In the genomic region with DNA sequence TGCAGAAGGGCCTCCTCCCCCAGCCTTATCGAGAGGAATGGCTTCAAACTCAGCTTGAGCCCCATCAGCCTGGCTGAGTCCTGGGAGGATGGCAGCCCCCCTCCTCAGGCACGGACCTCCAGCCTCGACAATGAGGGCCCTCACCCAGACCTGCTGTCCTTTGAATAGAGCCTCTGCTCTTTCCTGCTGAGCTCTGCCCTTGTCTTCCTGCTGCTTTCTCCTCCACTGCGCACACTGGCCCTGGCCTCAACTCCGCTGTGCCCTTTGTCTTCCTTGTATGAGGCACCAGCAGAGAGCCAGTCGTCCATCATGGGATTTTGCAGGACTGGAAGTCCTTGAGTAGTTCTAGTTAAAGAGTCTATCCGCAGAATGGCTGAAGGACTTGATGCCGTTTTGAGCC, we compare ENCODE assay signal across 26 cellular contexts. TPM values are rescaled to one million over a fixed set of nuclear protein-coding genes. Genes with fewer than 3 reads are reported as not detected.
DNase-seq lines count a peak whose midpoint lies in the region; ATAC-seq, FAIRE-seq and TF ChIP-seq lines count a peak whose summit lies in the region.
"Had no signal": no experiment of that assay in that cellular context is flagged by ENCODE, and none has a peak within 500 bp of the region (broad histone marks: within the 10 kb centered on the region; RNA-seq: fewer than 3 reads in every experiment).

No MANE protein-coding gene starts in this region.

- 81% methylated on average over 7 of the region's 8 CpGs for WGBS in K562 (ENCODE audit: insufficient coverage, low coverage, missing lambda C conversion rate)

- peaks cover 22% of the 10 kb centered on the region for H3K4me1 Mint-ChIP-seq in Calu3 (ENCODE audit: low read depth, unreplicated experiment)
- H3K4me1 Mint-ChIP-seq: CD4-positive, CD25-positive, alpha-beta regulatory T cell had no signal

- H3K9me3 ChIP-seq in K562 (replicated peaks; ENCODE audit: control insufficient read depth, insufficient read depth, low read depth, low read length), result no peaks in the 10 kb centered on the region
- no peaks in the 10 kb centered on the region for H3K9me3 ChIP-seq in right atrium auricular region
- H3K9me3 ChIP-seq: BLaER1, SJCRH30 had no signal

- no peaks in the 10 kb centered on the region for H4K20me1 ChIP-seq in K562 (replicated peaks; ENCODE audit: control insufficient read depth, insufficient read depth, low read length)
- H4K20me1 ChIP-seq: BLaER1 had no signal

- H3K27ac ChIP-seq in K562 (ENCODE audit: extremely low read depth, low read depth, low read length) (no peak overlapping the region; the same call in 1 of the 3 replicates), right atrium auricular region (no peak overlapping the region)
- H3K27ac ChIP-seq: BLaER1, SJCRH30 had no signal

- no peak for TF ChIP-seq RAD21 in K562 (CRISPR knock-in tag; conservative IDR thresholded peaks at IDR 0.05 in 1 of 2, IDR thresholded peaks at IDR 0.05 in 1 of 2)

- in situ Hi-C loops in K562 (cut with MboI), result no loop called here

- DNase-seq in Calu3, result no peak
- DNase-seq in K562 (ENCODE audit: extremely low read depth in 1 of 4, low spot score in 3 of 4), result no peak
- DNase-seq in islet precursor cell, result peak; percentile 16
- peak; percentile 50 for DNase-seq in retina
- no peak for DNase-seq in NCI-H2196 (lab: John Stamatoyannopoulos, UW; ENCODE audit: unreplicated experiment)
- no peak for DNase-seq in 8988T
- DNase-seq in right atrium auricular region (ENCODE audit: low spot score), result no peak
- DNase-seq: CD4-positive, CD25-positive, alpha-beta regulatory T cell; Karpas-422; NCI-H1092 treated with DMSO at 0.1 percent for 48 hours; NCI-H1436; NCI-H187; NCI-H2107; NCI-H446 treated with DMSO at 0.1 percent for 48 hours; NCI-H526; NCI-H82; NK-92 treated with Interleukin-12 subunit alpha and Interleukin-12 subunit beta, amount 100 ng/mL, for 24 hours; PC-3; SJCRH30 had no signal

- H3K9ac ChIP-seq in K562 (ENCODE audit: insufficient read depth in 1 of 2, low read depth in 2 of 2, low read length in 2 of 2), result peak overlapping the region in 1 of 2 experiments; percentile 8; a peak in 1 of 4 replicates
- H3K9ac ChIP-seq: BLaER1 had no signal

- peaks cover 66 to 84% of the 10 kb centered on the region in 2 experiments; a peak in 4 of 5 replicates for H3K4me1 ChIP-seq in K562 (replicated peaks in 1 of 2; ENCODE audit: control insufficient read depth in 2 of 2, insufficient read depth in 2 of 2, low read length in 2 of 2)
- H3K4me1 ChIP-seq in right atrium auricular region, result no peaks in the 10 kb centered on the region

- H3K36me3 Mint-ChIP-seq in Calu3 (ENCODE audit: insufficient read depth, unreplicated experiment), result peaks cover 12% of the 10 kb centered on the region
- H3K36me3 Mint-ChIP-seq: CD4-positive, CD25-positive, alpha-beta regulatory T cell had no signal

- TF ChIP-seq EP300 in K562 (IDR thresholded peaks at IDR 0.05; ENCODE audit: low read length), result no peak

- FAIRE-seq in K562 (lab: Jason Lieb, UNC), result no peak
- FAIRE-seq: D721Med, GM19239, H1 had no signal

- intact Hi-C loops in Calu3 (cut with micrococcal nuclease; ENCODE audit: unreplicated experiment) (no loop called here), K562 (cut with micrococcal nuclease) (no loop called here)

- no peaks in the 10 kb centered on the region for H3K9me3 Mint-ChIP-seq in Calu3 (ENCODE audit: low read depth, unreplicated experiment)
- H3K9me3 Mint-ChIP-seq: CD4-positive, CD25-positive, alpha-beta regulatory T cell had no signal

- no peak overlapping the region for H3K4me3 ChIP-seq in K562
- H3K4me3 ChIP-seq in right atrium auricular region, result no peak overlapping the region
- H3K4me3 ChIP-seq: BLaER1, SJCRH30 had no signal

- no peaks in the 10 kb centered on the region for H3K27me3 Mint-ChIP-seq in Calu3 (ENCODE audit: unreplicated experiment)
- H3K27me3 Mint-ChIP-seq: CD4-positive, CD25-positive, alpha-beta regulatory T cell had no signal

- TF ChIP-seq CTCF in Calu3 (IDR thresholded peaks at IDR 0.05; ENCODE audit: unreplicated experiment), result no peak
- TF ChIP-seq CTCF in K562 (IDR thresholded peaks at IDR 0.05 in 2 of 3, conservative IDR thresholded peaks at IDR 0.05 in 1 of 3; ENCODE audit: insufficient read depth in 2 of 3, low read depth in 1 of 3, low read length in 3 of 3), result no peak
- no peak for TF ChIP-seq CTCF in right atrium auricular region (IDR thresholded peaks at IDR 0.05)

- no peak overlapping the region for H3K4me3 Mint-ChIP-seq in Calu3 (ENCODE audit: low read depth, unreplicated experiment)
- H3K4me3 Mint-ChIP-seq: CD4-positive, CD25-positive, alpha-beta regulatory T cell had no signal

- no peak overlapping the region for H3K4me2 ChIP-seq in K562 (ENCODE audit: insufficient read depth, low read length)
- H3K4me2 ChIP-seq: BLaER1 had no signal

- no peak for TF ChIP-seq POLR2A in K562 (conservative IDR thresholded peaks at IDR 0.05)

- no peaks in the 10 kb centered on the region for H3K27me3 ChIP-seq in K562 (ENCODE audit: control insufficient read depth in 2 of 2, insufficient read depth in 2 of 2, low read length in 2 of 2)
- H3K27me3 ChIP-seq in right atrium auricular region, result no peaks in the 10 kb centered on the region
- H3K27me3 ChIP-seq: BLaER1, SJCRH30 had no signal

- H3K36me3 ChIP-seq in K562 (ENCODE audit: control insufficient read depth, insufficient read depth, low read length) (no peaks in the 10 kb centered on the region; the same call in 2 of the 3 replicates), right atrium auricular region (no peaks in the 10 kb centered on the region)
- H3K36me3 ChIP-seq: BLaER1, SJCRH30 had no signal

- peak overlapping the region; percentile 35 for H3K27ac Mint-ChIP-seq in Calu3 (ENCODE audit: unreplicated experiment)
- H3K27ac Mint-ChIP-seq: CD4-positive, CD25-positive, alpha-beta regulatory T cell had no signal

- POLR2A ChIA-PET in K562 (lab: Yijun Ruan, JAX), result interaction anchor here (0.7 to 1.2 kb wide), 2 partner anchors 12 to 518 kb away, joined by 3 to 6 read pairs; no protein-coding TSS in a partner anchor

- no peak for ATAC-seq in K562
- no peak for ATAC-seq in HG03108 (IDR thresholded peaks at IDR 0.05; ENCODE audit: unreplicated experiment)
- ATAC-seq: HCT116, PC-3 had no signal

- BruUV-seq in Calu3 (replicated peaks; lab: Mats Ljungman, UMichigan) (no TSS peak), K562 (replicated peaks; lab: Mats Ljungman, UMichigan) (no TSS peak)

- H3K79me2 ChIP-seq in K562 (ENCODE audit: control insufficient read depth, insufficient read depth, low read length), result peaks cover 12% of the 10 kb centered on the region; the same call in 2 of the 3 replicates

- CTCF ChIA-PET in Calu3 (lab: Charles Lee) (interaction anchor here (1.3 kb wide), 1 partner anchor 26 kb away, joined by 3 read pairs; no protein-coding TSS in a partner anchor), K562 (lab: Yijun Ruan, JAX; ENCODE audit: low intra/inter-chr PET ratio) (no interaction called here)

- no peak overlapping the region for H2AFZ ChIP-seq in K562 (ENCODE audit: low read depth, low read length)

- peaks cover 6% of the 10 kb centered on the region for H3K9me1 ChIP-seq in K562 (ENCODE audit: control insufficient read depth, insufficient read depth, low read length)

RNA-seq across cellular contexts. Expression of a gene that starts 2.0 kb away (rescaled TPM):
- total RNA-seq in Calu3 (2022) (10.5 and 14.1 TPM in 2 replicates), K562 (2014; rRNA removed) (0.36 and 0.37 TPM in 2 replicates), K562 (2014; rRNA removed; fragmentation: Illumina TruSeq; extraction: Trizol) (0.47 and 0.64 TPM in 2 replicates), K562 (2015; rRNA removed; fragmentation: Illumina TruSeq; extraction: Trizol) (0.33 and 0.53 TPM in 2 replicates), K562 (2021) (1.4 and 1.6 TPM in 2 replicates), right atrium auricular region (1 to 10 TPM; 3.0 to 7.0 TPM)
- 1.0 and 2.1 TPM in 2 replicates for total RNA-seq in K562 (2011; cell fraction: chromatin; rRNA removed; ENCODE audit: low replicate concordance)
- 0.92 and 1.2 TPM in 2 replicates for total RNA-seq in K562 (2011; cell fraction: nucleolus; rRNA removed)
- 1.6 and 1.9 TPM in 2 replicates for total RNA-seq in K562 (2011; cell fraction: nucleoplasm; rRNA removed)
- polyA plus RNA-seq in K562 (2011; rRNA removed) (0.81 and 1.4 TPM in 2 replicates), K562 (2014; fragmentation: Illumina TruSeq; extraction: Trizol) (1.2 and 1.3 TPM in 2 replicates), K562 (2014; fragmentation: Nextera tagmentation; extraction: Ambion mirVana) (under 1 TPM; 0.10 to 0.20 TPM), K562 (2014; rRNA removed) (0.56 and 0.88 TPM in 2 replicates)
- 0.97 and 1.4 TPM in 2 replicates for polyA plus RNA-seq in K562 (2011; cell fraction: cytosol; rRNA removed)
- 1.9 and 2.6 TPM in 2 replicates for polyA plus RNA-seq in K562 (2011; cell fraction: nucleus; rRNA removed)
- 1.2 and 1.6 TPM in 2 replicates for polyA plus RNA-seq in K562 (2012)
- 0.70 and 1.4 TPM in 2 replicates for polyA minus RNA-seq in K562 (2011; rRNA and poly(A)+ RNA removed)
- 0.57 and 2.2 TPM in 2 replicates for polyA minus RNA-seq in K562 (2011; cell fraction: cytosol; rRNA and poly(A)+ RNA removed)
- 0.67 and 1.4 TPM in 2 replicates for polyA minus RNA-seq in K562 (2011; cell fraction: nucleus; rRNA and poly(A)+ RNA removed)

RNA-seq across cellular contexts. Expression of a gene that starts 6.9 kb away (rescaled TPM):
- total RNA-seq in Calu3 (2022) (not detected in 2 replicates), K562 (2014; rRNA removed) (not detected in 2 replicates), K562 (2014; rRNA removed; fragmentation: Illumina TruSeq; extraction: Trizol) (not detected in 2 replicates), K562 (2015; rRNA removed; fragmentation: Illumina TruSeq; extraction: Trizol) (not detected in 2 replicates), K562 (2021) (not detected in 2 replicates), right atrium auricular region (not detected)
- not detected in 2 replicates for total RNA-seq in K562 (2011; cell fraction: chromatin; rRNA removed; ENCODE audit: low replicate concordance)
- total RNA-seq in K562 (2011; cell fraction: nucleolus; rRNA removed), result not detected in 2 replicates
- not detected in 2 replicates for total RNA-seq in K562 (2011; cell fraction: nucleoplasm; rRNA removed)
- polyA plus RNA-seq in K562 (2011; rRNA removed) (0.04 TPM in 2 replicates), K562 (2014; fragmentation: Illumina TruSeq; extraction: Trizol) (not detected in 2 replicates), K562 (2014; fragmentation: Nextera tagmentation; extraction: Ambion mirVana) (under 1 TPM in 1 of 2 experiments, not detected in 1; 0.11 TPM), K562 (2014; rRNA removed) (not detected in 2 replicates)
- polyA plus RNA-seq in K562 (2011; cell fraction: cytosol; rRNA removed), result 0.03 TPM in 1 of 2 replicates, not detected in the other
- polyA plus RNA-seq in K562 (2011; cell fraction: nucleus; rRNA removed), result 0.14 TPM in 1 of 2 replicates, not detected in the other
- 0.15 TPM in 1 of 2 replicates, not detected in the other for polyA plus RNA-seq in K562 (2012)
- polyA minus RNA-seq in K562 (2011; rRNA and poly(A)+ RNA removed), result not detected in 2 replicates
- polyA minus RNA-seq in K562 (2011; cell fraction: cytosol; rRNA and poly(A)+ RNA removed), result not detected in 2 replicates
- polyA minus RNA-seq in K562 (2011; cell fraction: nucleus; rRNA and poly(A)+ RNA removed), result not detected in 2 replicates
- total RNA-seq: CD4-positive, CD25-positive, alpha-beta regulatory T cell; H1; HT-29; PC-3; SJCRH30 had no signal
- polyA plus RNA-seq: CD4-positive, CD25-positive, alpha-beta regulatory T cell; H1 had no signal

RNA-seq across cellular contexts. Expression of a gene that starts 28.4 kb away (rescaled TPM):
- total RNA-seq in Calu3 (2022) (not detected in 2 replicates), K562 (2014; rRNA removed) (5.2 and 5.6 TPM in 2 replicates), K562 (2014; rRNA removed; fragmentation: Illumina TruSeq; extraction: Trizol) (9.7 and 10.8 TPM in 2 replicates), K562 (2015; rRNA removed; fragmentation: Illumina TruSeq; extraction: Trizol) (7.9 and 8.3 TPM in 2 replicates), K562 (2021) (5.4 and 6.3 TPM in 2 replicates), right atrium auricular region (under 1 TPM in 1 of 2 donors, not detected in 1; 0.16 TPM)
- 4.8 and 6.8 TPM in 2 replicates for total RNA-seq in K562 (2011; cell fraction: chromatin; rRNA removed; ENCODE audit: low replicate concordance)
- total RNA-seq in K562 (2011; cell fraction: nucleolus; rRNA removed), result 2.2 and 2.8 TPM in 2 replicates
- total RNA-seq in K562 (2011; cell fraction: nucleoplasm; rRNA removed), result 4.0 and 5.0 TPM in 2 replicates
- polyA plus RNA-seq in K562 (2011; rRNA removed) (4.8 and 5.7 TPM in 2 replicates), K562 (2014; fragmentation: Illumina TruSeq; extraction: Trizol) (13.4 and 14.1 TPM in 2 replicates), K562 (2014; fragmentation: Nextera tagmentation; extraction: Ambion mirVana) (10 to 100 TPM; 17.1 to 19.6 TPM), K562 (2014; rRNA removed) (7.2 and 12.3 TPM in 2 replicates)
- 3.3 and 5.0 TPM in 2 replicates for polyA plus RNA-seq in K562 (2011; cell fraction: cytosol; rRNA removed)
- 4.2 and 4.5 TPM in 2 replicates for polyA plus RNA-seq in K562 (2011; cell fraction: nucleus; rRNA removed)
- 3.6 and 9.5 TPM in 2 replicates for polyA plus RNA-seq in K562 (2012)
- 3.4 and 4.4 TPM in 2 replicates for polyA minus RNA-seq in K562 (2011; rRNA and poly(A)+ RNA removed)
- polyA minus RNA-seq in K562 (2011; cell fraction: cytosol; rRNA and poly(A)+ RNA removed), result 1.0 and 1.7 TPM in 2 replicates
- polyA minus RNA-seq in K562 (2011; cell fraction: nucleus; rRNA and poly(A)+ RNA removed), result 1.3 and 2.6 TPM in 2 replicates
- total RNA-seq: CD4-positive, CD25-positive, alpha-beta regulatory T cell; H1; HT-29; SJCRH30 had no signal
- polyA plus RNA-seq: H1 had no signal

Comparison
In these comparisons a context has a peak if more than half of its experiments do, and no peak if none do; other contexts are left out.
1. DNase-seq: peak in islet precursor cell (single experiment) and retina (single experiment); none in Calu3 (single experiment), K562 (0 of 4), NCI-H2196 (single experiment), 8988T (single experiment) and right atrium auricular region (single experiment).